In the genomic region with DNA sequence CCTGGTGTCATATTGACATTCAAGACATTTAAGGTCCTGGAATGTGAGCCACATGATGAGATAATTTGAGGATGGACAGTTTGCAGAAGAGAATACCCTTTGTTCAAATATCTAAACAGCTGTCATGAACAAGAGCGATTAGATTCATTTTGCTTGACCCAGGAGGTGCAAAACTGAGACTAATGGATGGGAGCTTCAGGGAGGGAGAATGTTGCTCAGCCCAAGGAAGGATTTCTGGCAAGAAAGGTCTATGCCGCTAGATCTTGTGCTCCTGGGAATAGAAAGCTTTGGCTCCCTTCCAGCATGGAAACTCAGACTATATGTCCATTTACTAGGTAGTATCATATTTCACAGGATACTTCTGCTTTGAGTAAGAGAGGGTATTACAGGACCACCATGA, we compare ENCODE assay signal across 26 cellular contexts. TPM values are rescaled to one million over a fixed set of nuclear protein-coding genes. Genes with fewer than 3 reads are reported as not detected.
"Had no signal": no experiment of that assay in that cellular context is flagged by ENCODE, and none has a peak within 500 bp of the region (broad histone marks: within the 10 kb centered on the region; RNA-seq: fewer than 3 reads in every experiment).

No MANE protein-coding gene starts in this region.

- H3K27me3 ChIP-seq: brain microvascular endothelial cell, esophagus squamous epithelium, gastroesophageal sphincter had no signal

- DNase-seq: activated B cell treated with CpG ODN at 0.5 μM for 24 hours; activated CD4-positive, alpha-beta T cell treated with anti-CD3 and anti-CD28 coated beads for 48 hours; activated CD4-positive, alpha-beta T cell treated with anti-CD3 and anti-CD28 coated beads, Interleukin-2, amount 50 U/mL, for 1 hour; activated CD4-positive, alpha-beta T cell treated with anti-CD3 and anti-CD28 coated beads, Interleukin-2, amount 50 U/mL, for 48 hours; activated CD8-positive, alpha-beta memory T cell treated with anti-CD3 and anti-CD28 coated beads for 24 hours; activated CD8-positive, alpha-beta T cell treated with anti-CD3 and anti-CD28 coated beads for 36 hours; activated effector memory CD4-positive, alpha-beta T cell treated with Interleukin-2 at 50 U/mL for 16 hours; activated gamma-delta T cell treated with Interleukin-2 at 50 U/mL for 16 hours; activated naive CD4-positive, alpha-beta T cell treated with anti-CD3 and anti-CD28 coated beads, Interleukin-2, amount 50 U/mL, for 16 hours; activated naive CD4-positive, alpha-beta T cell treated with Interleukin-2 at 50 U/mL for 16 hours; activated T-cell treated with anti-CD3 and anti-CD28 coated beads, Interleukin-2, amount 50 U/mL, for 4 hours; amniotic stem cell; anterior cingulate cortex; brain microvascular endothelial cell; effector CD4-positive, alpha-beta T cell; effector memory CD8-positive, alpha-beta T cell; erythroblast; esophagus squamous epithelium; foreskin melanocyte; heart right ventricle; T-helper 17 cell; T1000; WERI-Rb-1 had no signal

- H3K9me3 ChIP-seq: esophagus squamous epithelium, gastroesophageal sphincter, heart right ventricle had no signal

- H3K27ac ChIP-seq: brain microvascular endothelial cell, coronary artery, esophagus squamous epithelium, gastroesophageal sphincter, heart right ventricle, WERI-Rb-1 had no signal

- H3K4me3 ChIP-seq: coronary artery, esophagus squamous epithelium, gastroesophageal sphincter, heart right ventricle had no signal

- H3K36me3 ChIP-seq: brain microvascular endothelial cell, esophagus squamous epithelium, gastroesophageal sphincter, heart right ventricle, WERI-Rb-1 had no signal

- H3K4me1 ChIP-seq: esophagus squamous epithelium, gastroesophageal sphincter, heart right ventricle had no signal

RNA-seq across cellular contexts. Expression of gene CDH11, which starts 14.8 kb away (rescaled TPM):
- total RNA-seq: activated B cell treated with CpG ODN at 0.5 μM for 24 hours; activated CD8-positive, alpha-beta T cell treated with anti-CD3 and anti-CD28 coated beads for 36 hours; activated T-helper 17 cell treated with anti-CD3 and anti-CD28 coated beads, Interleukin-2, amount 50 U/mL, for 72 hours; T-helper 17 cell had no signal
